In genomic region chrX:114583646-114584433, GRCh38 we compare ENCODE assay signal across 15 cellular contexts. TPM values are rescaled to one million over a fixed set of nuclear protein-coding genes. Genes with fewer than 3 reads are reported as not detected.
A peak's percentile ranks its signal among the peaks of the same experiment; 100 is the strongest.
DNase-seq lines count a peak whose midpoint lies in the region; TF ChIP-seq lines count a peak whose summit lies in the region.
"Had no signal": no experiment of that assay in that cellular context is flagged by ENCODE, and none has a peak within 500 bp of the region (broad histone marks: within the 10 kb centered on the region; RNA-seq: fewer than 3 reads in every experiment).

TSS of gene HTR2C (plus strand) at chrX:114584086. CDS start at chrX:114726937, 142,851 bp downstream.

- no peaks in the 10 kb centered on the region for H3F3A ChIP-seq in neural cell (ENCODE audit: insufficient read depth, low read length, poor library complexity, severe bottlenecking)

- TF ChIP-seq CTCF in esophagus muscularis mucosa (IDR thresholded peaks at IDR 0.05) (no peak), neural cell (IDR thresholded peaks at IDR 0.05; ENCODE audit: poor library complexity, severe bottlenecking) (no peak)

- DNase-seq in Ammon's horn (ENCODE audit: low spot score) (peak; percentile 1), esophagus muscularis mucosa (ENCODE audit: extremely low spot score) (no peak), 8988T (no peak), NCI-H2196 treated with DMSO at 0.1 percent for 48 hours (lab: John Stamatoyannopoulos, UW; ENCODE audit: unreplicated experiment) (no peak), T-helper 2 cell (no peak)
- DNase-seq in central memory CD4-positive, alpha-beta T cell: no peak
- DNase-seq: activated CD8-positive, alpha-beta memory T cell treated with anti-CD3 and anti-CD28 coated beads, Interleukin-2, amount 50 U/mL, for 4 hours; dermis blood vessel endothelial cell; Kasumi-1 had no signal

- no peaks in the 10 kb centered on the region for H4K20me1 ChIP-seq in neural cell (ENCODE audit: insufficient read depth)

- peaks cover 31% of the 10 kb centered on the region for H3K4me1 ChIP-seq in HUES6 (ENCODE audit: control insufficient read depth, insufficient read depth, low read length)
- H3K4me1 ChIP-seq in esophagus muscularis mucosa: peaks cover 0 to 40% (median 25%) of the 10 kb centered on the region in 4 donors
- H3K4me1 ChIP-seq: BLaER1 treated with 17β-estradiol and CSF1 and Interleukin-3, amounts not matched to agents 10 nM and 100 nM; pancreas had no signal

- TF ChIP-seq EP300 in esophagus muscularis mucosa (IDR thresholded peaks at IDR 0.05) (no peak), neural cell (conservative IDR thresholded peaks at IDR 0.05; ENCODE audit: poor library complexity, severe bottlenecking) (no peak)

- peak within 1 kb of the TSS; percentile 4 for H2AFZ ChIP-seq in neural cell (ENCODE audit: low read depth, low read length)
- H2AFZ ChIP-seq: GM23248 had no signal

- H3K9me3 ChIP-seq in HUES6 (ENCODE audit: control insufficient read depth, insufficient read depth, low read depth, low read length) (no peaks in the 10 kb centered on the region), esophagus muscularis mucosa (no peaks in the 10 kb centered on the region), neural cell (ENCODE audit: low read length) (no peaks in the 10 kb centered on the region)
- H3K9me3 ChIP-seq: pancreas had no signal

- peak within 1 kb of the TSS; percentile 56 for H3K9ac ChIP-seq in HUES6 (ENCODE audit: low read length)
- H3K9ac ChIP-seq in neural cell (ENCODE audit: low read length): peak within 1 kb of the TSS; percentile 54
- H3K9ac ChIP-seq: BLaER1 treated with 17β-estradiol and CSF1 and Interleukin-3, amounts not matched to agents 10 nM and 100 nM; GM23248 had no signal

- WGBS in esophagus muscularis mucosa: 17% methylated on average over 22 of the region's 37 CpGs

- H3K27me3 ChIP-seq in HUES6 (ENCODE audit: control insufficient read depth, insufficient read depth, low read length) (peaks cover 75% of the 10 kb centered on the region), esophagus muscularis mucosa (peaks cover 0 to 55% (median 26%) of the 10 kb centered on the region in 4 donors), neural cell (ENCODE audit: insufficient read depth, low read depth, low read length) (peaks cover 29% of the 10 kb centered on the region)

- H3K4me2 ChIP-seq in neural cell (ENCODE audit: low read length): peak within 1 kb of the TSS; percentile 44
- H3K4me2 ChIP-seq: BLaER1 treated with 17β-estradiol and CSF1 and Interleukin-3, amounts not matched to agents 10 nM and 100 nM had no signal

- peaks cover 10% of the 10 kb centered on the region for H3K79me2 ChIP-seq in neural cell (replicated peaks; ENCODE audit: insufficient read depth, low read length)

- no peak for TF ChIP-seq RAD21 in neural cell (conservative IDR thresholded peaks at IDR 0.05)

- intact Hi-C loops in esophagus muscularis mucosa (cut with DNase I): no loop called here

- H3K27ac ChIP-seq in HUES6 (ENCODE audit: low read depth, low read length) (no peak within 1 kb of the TSS), esophagus muscularis mucosa (replicated peaks in 1 of 4) (no peak within 1 kb of the TSS), neural cell (ENCODE audit: low read length) (no peak within 1 kb of the TSS)
- H3K27ac ChIP-seq: BLaER1 treated with 17β-estradiol and CSF1 and Interleukin-3, amounts not matched to agents 10 nM and 100 nM; GM23248; pancreas had no signal

- H3K36me3 ChIP-seq in HUES6 (ENCODE audit: control insufficient read depth, insufficient read depth, low read length) (peaks cover 2% of the 10 kb centered on the region; the same call in 1 of the 2 replicates), esophagus muscularis mucosa (no peaks in the 10 kb centered on the region), neural cell (ENCODE audit: insufficient read depth, low read length) (no peaks in the 10 kb centered on the region)
- H3K36me3 ChIP-seq: BLaER1 treated with 17β-estradiol and CSF1 and Interleukin-3, amounts not matched to agents 10 nM and 100 nM; pancreas had no signal

- H3K4me3 ChIP-seq in HUES6 (ENCODE audit: low read depth, low read length): peak within 1 kb of the TSS; percentile 51
- H3K4me3 ChIP-seq in esophagus muscularis mucosa: peak within 1 kb of the TSS in 3 of 4 donors; percentile 20 to 30 (median 29)
- peak within 1 kb of the TSS; percentile 75 for H3K4me3 ChIP-seq in neural cell (ENCODE audit: low read length)
- H3K4me3 ChIP-seq: BLaER1 treated with 17β-estradiol and CSF1 and Interleukin-3, amounts not matched to agents 10 nM and 100 nM; GM23248; lung had no signal

- TF ChIP-seq POLR2A in esophagus muscularis mucosa (IDR thresholded peaks at IDR 0.05; ENCODE audit: low read depth): no peak

- no peaks in the 10 kb centered on the region for H3K9me2 ChIP-seq in neural cell (ENCODE audit: insufficient read depth, low read length)

TF ChIP-seq in neural cell, 6 proteins besides CTCF, POLR2A, EP300 and RAD21:
- no peak for TF ChIP-seq REST (IDR thresholded peaks at IDR 0.05; ENCODE audit: borderline replicate concordance)
- peak; percentile 6 for TF ChIP-seq POLR2AphosphoS5 (IDR thresholded peaks at IDR 0.05)
- no peak for TF ChIP-seq EZH2 (IDR thresholded peaks at IDR 0.05; ENCODE audit: borderline replicate concordance, insufficient read depth, low read length, poor library complexity, severe bottlenecking)
- no peak for TF ChIP-seq TAF1 (IDR thresholded peaks at IDR 0.05; ENCODE audit: low read depth)

RNA-seq across cellular contexts. Expression of gene HTR2C, which starts in this region (rescaled TPM):
- total RNA-seq in esophagus muscularis mucosa: not detected
- 7.2 and 8.6 TPM in 2 replicates for polyA plus RNA-seq in neural cell
- 6.8 and 9.5 TPM in 2 replicates for polyA minus RNA-seq in neural cell
- total RNA-seq: dermis blood vessel endothelial cell, GM23248, pancreas had no signal
- polyA plus RNA-seq: GM23248, lung, pancreas had no signal
